In genomic region chr3:100761211-100761921, GRCh38 we compare ENCODE assay signal across 9 cellular contexts. TPM values are rescaled to one million over a fixed set of nuclear protein-coding genes. Genes with fewer than 3 reads are reported as not detected.
DNase-seq lines count a peak whose midpoint lies in the region; ATAC-seq and TF ChIP-seq lines count a peak whose summit lies in the region.
"Had no signal": no experiment of that assay in that cellular context is flagged by ENCODE, and none has a peak within 500 bp of the region (broad histone marks: within the 10 kb centered on the region; RNA-seq: fewer than 3 reads in every experiment).

No MANE protein-coding gene starts in this region.

- no peak overlapping the region for H3K4me3 ChIP-seq in Jurkat, Clone E6-1 (ENCODE audit: low read length)
- H3K4me3 ChIP-seq in epithelial cell of esophagus (ENCODE audit: low read length) = no peak overlapping the region
- H3K4me3 ChIP-seq: BLaER1 treated with 17β-estradiol and CSF1 and Interleukin-3, amounts not matched to agents 10 nM and 100 nM had no signal

- peak; percentile 68 for ATAC-seq in GM21619 (IDR thresholded peaks at IDR 0.05; ENCODE audit: unreplicated experiment)
- no peak for ATAC-seq in HG02763 (IDR thresholded peaks at IDR 0.05; ENCODE audit: unreplicated experiment)
- ATAC-seq in GM18873 (IDR thresholded peaks at IDR 0.05; ENCODE audit: low FRiP score, unreplicated experiment) = no peak

- peak; percentile 48 for TF ChIP-seq CTCF in epithelial cell of esophagus (IDR thresholded peaks at IDR 0.05; ENCODE audit: insufficient read depth, low read depth, low read length, missing control alignments)

- DNase-seq in NCI-H82 (lab: John Stamatoyannopoulos, UW) (peak; percentile 61), NCI-H82 treated with DMSO at 0.1 percent for 48 hours (lab: John Stamatoyannopoulos, UW; ENCODE audit: unreplicated experiment) (no peak), epithelial cell of esophagus (ENCODE audit: low read depth) (peak; percentile 29), NCI-H1092 treated with DMSO at 0.1 percent for 48 hours (lab: John Stamatoyannopoulos, UW) (no peak)
- peak; percentile 26 for DNase-seq in Jurkat, Clone E6-1 (ENCODE audit: low read depth, low spot score)

RNA-seq across cellular contexts. Expression of gene TFG, which starts 52.1 kb away (rescaled TPM):
- polyA plus RNA-seq in Jurkat, Clone E6-1 (2012; ENCODE audit: insufficient read depth, insufficient read length) = 56.0 TPM

Comparison
In these comparisons a context has a peak if more than half of its experiments do, and no peak if none do; other contexts are left out.
1. DNase-seq: peak in NCI-H82 (single experiment), Jurkat, Clone E6-1 (single experiment) and epithelial cell of esophagus (single experiment); none in NCI-H82 treated with DMSO at 0.1 percent for 48 hours (single experiment) and NCI-H1092 treated with DMSO at 0.1 percent for 48 hours (single experiment).